Comparison of ENCODE assay signal across 19 cellular contexts in genomic region chr12:103832048-103832798, GRCh38. TPM values are rescaled to one million over a fixed set of nuclear protein-coding genes. Genes with fewer than 3 reads are reported as not detected.
DNase-seq lines count a peak whose midpoint lies in the region; ATAC-seq and TF ChIP-seq lines count a peak whose summit lies in the region.
"Had no signal": no experiment of that assay in that cellular context is flagged by ENCODE, and none has a peak within 500 bp of the region (broad histone marks: within the 10 kb centered on the region; RNA-seq: fewer than 3 reads in every experiment).

No MANE protein-coding gene starts in this region.

- H2AFZ ChIP-seq in OCI-LY7 (ENCODE audit: low read length), result no peak overlapping the region

- peaks cover 9% of the 10 kb centered on the region for H3K36me3 Mint-ChIP-seq in progenitor cell of endocrine pancreas (ENCODE audit: insufficient read depth)
- H3K36me3 Mint-ChIP-seq in activated naive CD8-positive, alpha-beta T cell treated with anti-CD3 and anti-CD28 coated beads, Interleukin-2, amount 50 U/mL, for 24 hours (ENCODE audit: low read depth), result peaks cover 16% of the 10 kb centered on the region
- H3K36me3 Mint-ChIP-seq: activated naive CD4-positive, alpha-beta T cell treated with anti-CD3 and anti-CD28 coated beads, Interleukin-2, amount 10 ng/mL, durations not matched to agents 7 days and 5 days had no signal

- H3K27me3 ChIP-seq in lower lobe of right lung (ENCODE audit: low read depth), result no peaks in the 10 kb centered on the region
- H3K27me3 ChIP-seq: brain microvascular endothelial cell had no signal

- no peaks in the 10 kb centered on the region for H3K9me3 ChIP-seq in OCI-LY7 (ENCODE audit: low read length)
- no peaks in the 10 kb centered on the region for H3K9me3 ChIP-seq in lower lobe of right lung

- BruUV-seq in OCI-LY7 (replicated peaks; lab: Mats Ljungman, UMichigan), result no TSS peak

- no peak overlapping the region for H3K4me3 Mint-ChIP-seq in progenitor cell of endocrine pancreas (ENCODE audit: low read depth)
- no peak overlapping the region for H3K4me3 Mint-ChIP-seq in activated naive CD8-positive, alpha-beta T cell treated with anti-CD3 and anti-CD28 coated beads, Interleukin-2, amount 50 U/mL, for 24 hours
- H3K4me3 Mint-ChIP-seq: activated naive CD4-positive, alpha-beta T cell treated with anti-CD3 and anti-CD28 coated beads, Interleukin-2, amount 10 ng/mL, durations not matched to agents 7 days and 5 days; T-helper 1 cell treated with Interleukin-12 subunit alpha and Interleukin-12 subunit beta and Interleukin-4 antibody, amounts not matched to agents 30 μg/mL and 1 μg/mL, for 36 hours had no signal

- H3K4me3 ChIP-seq in OCI-LY7 (ENCODE audit: low read depth, low read length, poor library complexity, severe bottlenecking) (no peak overlapping the region), lower lobe of right lung (no peak overlapping the region)

- H4K20me1 ChIP-seq in OCI-LY7 (ENCODE audit: insufficient read depth, low read length), result no peaks in the 10 kb centered on the region

- CTCF ChIA-PET in OCI-LY7 (lab: Charles Lee; ENCODE audit: unreplicated experiment), result no interaction called here

- H3K4me1 ChIP-seq in OCI-LY7 (ENCODE audit: insufficient read depth, low read length, poor library complexity, severe bottlenecking) (peaks cover 12% of the 10 kb centered on the region), lower lobe of right lung (peaks cover 11% of the 10 kb centered on the region)

- no peaks in the 10 kb centered on the region for H3K79me2 ChIP-seq in OCI-LY7 (ENCODE audit: insufficient read depth, low read depth, low read length)

- H3K27ac Mint-ChIP-seq in progenitor cell of endocrine pancreas, result peak overlapping the region; percentile 68
- H3K27ac Mint-ChIP-seq in activated naive CD8-positive, alpha-beta T cell treated with anti-CD3 and anti-CD28 coated beads, Interleukin-2, amount 50 U/mL, for 24 hours, result no peak overlapping the region
- H3K27ac Mint-ChIP-seq: activated naive CD4-positive, alpha-beta T cell treated with anti-CD3 and anti-CD28 coated beads, Interleukin-2, amount 10 ng/mL, durations not matched to agents 7 days and 5 days; T-helper 1 cell treated with Interleukin-12 subunit alpha and Interleukin-12 subunit beta and Interleukin-4 antibody, amounts not matched to agents 30 μg/mL and 1 μg/mL, for 36 hours had no signal

- H3K9me2 ChIP-seq in OCI-LY7 (ENCODE audit: insufficient read depth, low read length), result no peaks in the 10 kb centered on the region

- in situ Hi-C loops in GM13976 (cut with MboI; ENCODE audit: low sequenced_read_pairs, unreplicated experiment), result no loop called here

- ATAC-seq in HG03575 (IDR thresholded peaks at IDR 0.05; ENCODE audit: extremely low read depth, insufficient number of reproducible peaks, low FRiP score, unreplicated experiment), result peak; percentile 60
- no peak for ATAC-seq in GM21723 (IDR thresholded peaks at IDR 0.05; ENCODE audit: unreplicated experiment)
- no peak for ATAC-seq in activated naive CD8-positive, alpha-beta T cell treated with anti-CD3 and anti-CD28 coated beads, Interleukin-2, amount 50 U/mL, for 24 hours
- ATAC-seq in lower lobe of right lung, result no peak
- no peak for ATAC-seq in HG03159 (IDR thresholded peaks at IDR 0.05; ENCODE audit: unreplicated experiment)
- ATAC-seq: left cardiac atrium had no signal

- H3K4me2 ChIP-seq in OCI-LY7 (ENCODE audit: low read length), result peak overlapping the region; percentile 42; the same call in 1 of the 2 replicates

- no peaks in the 10 kb centered on the region for H3K36me3 ChIP-seq in OCI-LY7 (ENCODE audit: insufficient read depth, low read length)
- H3K36me3 ChIP-seq in lower lobe of right lung, result no peaks in the 10 kb centered on the region
- H3K36me3 ChIP-seq: brain microvascular endothelial cell had no signal

- intact Hi-C loops in OCI-LY7 (cut with micrococcal nuclease; ENCODE audit: unreplicated experiment) (no loop called here), lower lobe of right lung (cut with DNase I) (no loop called here)

- peaks cover 11% of the 10 kb centered on the region for H3K9me3 Mint-ChIP-seq in progenitor cell of endocrine pancreas (ENCODE audit: low read depth)
- peaks cover 7% of the 10 kb centered on the region for H3K9me3 Mint-ChIP-seq in activated naive CD8-positive, alpha-beta T cell treated with anti-CD3 and anti-CD28 coated beads, Interleukin-2, amount 50 U/mL, for 24 hours

- peaks cover 2% of the 10 kb centered on the region for H3K27me3 Mint-ChIP-seq in progenitor cell of endocrine pancreas
- H3K27me3 Mint-ChIP-seq in activated naive CD8-positive, alpha-beta T cell treated with anti-CD3 and anti-CD28 coated beads, Interleukin-2, amount 50 U/mL, for 24 hours, result no peaks in the 10 kb centered on the region
- H3K27me3 Mint-ChIP-seq: activated naive CD4-positive, alpha-beta T cell treated with anti-CD3 and anti-CD28 coated beads, Interleukin-2, amount 10 ng/mL, durations not matched to agents 7 days and 5 days had no signal

- no peak overlapping the region for H3K27ac ChIP-seq in OCI-LY7 (ENCODE audit: low read depth, low read length, poor library complexity, severe bottlenecking)
- H3K27ac ChIP-seq in lower lobe of right lung, result no peak overlapping the region
- H3K27ac ChIP-seq: brain microvascular endothelial cell had no signal

- POLR2A ChIA-PET in OCI-LY7 (lab: Charles Lee), result interaction anchor here (1.2 kb wide), 1 partner anchor 9 kb away, joined by 5 read pairs; the partner anchor contains the start of gene NT5DC3

- peak; percentile 18 for DNase-seq in GM13976 (ENCODE audit: low spot score)
- peak; percentile 17 for DNase-seq in OCI-LY7 (ENCODE audit: low spot score)
- DNase-seq in progenitor cell of endocrine pancreas (ENCODE audit: low spot score, unreplicated experiment), result no peak
- DNase-seq in activated naive CD8-positive, alpha-beta T cell treated with anti-CD3 and anti-CD28 coated beads, Interleukin-2, amount 50 U/mL, for 24 hours, result no peak
- no peak for DNase-seq in lower lobe of right lung
- DNase-seq: activated CD4-positive, alpha-beta T cell treated with anti-CD3 and anti-CD28 coated beads for 4 hours; activated naive CD4-positive, alpha-beta T cell treated with anti-CD3 and anti-CD28 coated beads, Interleukin-2, amount 10 ng/mL, durations not matched to agents 7 days and 5 days; brain microvascular endothelial cell; GF-D8; GOT3; left cardiac atrium; NCI-H1092 treated with DMSO at 0.1 percent for 48 hours; NCI-H82; posterior cingulate gyrus; stimulated activated CD4-positive, alpha-beta T cell treated with anti-CD3 and anti-CD28 coated beads, Interleukin-15, amount 100 ng/mL, for 24 hours had no signal

- no peak for TF ChIP-seq CTCF in GM13976 (IDR thresholded peaks at IDR 0.05; ENCODE audit: borderline replicate concordance, control extremely low read depth, extremely low read depth, insufficient read depth, missing control alignments)
- no peak for TF ChIP-seq CTCF in OCI-LY7 (conservative IDR thresholded peaks at IDR 0.05; ENCODE audit: low read length)
- no peak for TF ChIP-seq CTCF in progenitor cell of endocrine pancreas (IDR thresholded peaks at IDR 0.05; ENCODE audit: unreplicated experiment)
- no peak for TF ChIP-seq CTCF in lower lobe of right lung (IDR thresholded peaks at IDR 0.05)

- peaks cover 8% of the 10 kb centered on the region for H3K4me1 Mint-ChIP-seq in progenitor cell of endocrine pancreas (ENCODE audit: low read depth)
- H3K4me1 Mint-ChIP-seq in activated naive CD8-positive, alpha-beta T cell treated with anti-CD3 and anti-CD28 coated beads, Interleukin-2, amount 50 U/mL, for 24 hours, result peaks cover 19% of the 10 kb centered on the region
- H3K4me1 Mint-ChIP-seq: activated naive CD4-positive, alpha-beta T cell treated with anti-CD3 and anti-CD28 coated beads, Interleukin-2, amount 10 ng/mL, durations not matched to agents 7 days and 5 days had no signal

RNA-seq across cellular contexts. Expression of gene NT5DC3, which starts 8.8 kb away (rescaled TPM):
- total RNA-seq in OCI-LY7 (2014; rRNA removed; shearing (Covaris generic)), result 4.6 and 4.7 TPM in 2 replicates
- total RNA-seq in OCI-LY7 (2022), result 6.2 and 7.5 TPM in 2 replicates
- total RNA-seq in progenitor cell of endocrine pancreas, result 13.9 and 15.4 TPM in 2 replicates
- total RNA-seq in lower lobe of right lung, result 4.0 TPM

Comparison
In these comparisons a context has a peak if more than half of its experiments do, and no peak if none do; other contexts are left out.
1. DNase-seq: peak in GM13976 (single experiment) and OCI-LY7 (single experiment); none in progenitor cell of endocrine pancreas (single experiment), activated naive CD8-positive, alpha-beta T cell treated with anti-CD3 and anti-CD28 coated beads, Interleukin-2, amount 50 U/mL, for 24 hours (single experiment) and lower lobe of right lung (single experiment).